1 cellular context compared by ENCODE assay signal in the genomic region with DNA sequence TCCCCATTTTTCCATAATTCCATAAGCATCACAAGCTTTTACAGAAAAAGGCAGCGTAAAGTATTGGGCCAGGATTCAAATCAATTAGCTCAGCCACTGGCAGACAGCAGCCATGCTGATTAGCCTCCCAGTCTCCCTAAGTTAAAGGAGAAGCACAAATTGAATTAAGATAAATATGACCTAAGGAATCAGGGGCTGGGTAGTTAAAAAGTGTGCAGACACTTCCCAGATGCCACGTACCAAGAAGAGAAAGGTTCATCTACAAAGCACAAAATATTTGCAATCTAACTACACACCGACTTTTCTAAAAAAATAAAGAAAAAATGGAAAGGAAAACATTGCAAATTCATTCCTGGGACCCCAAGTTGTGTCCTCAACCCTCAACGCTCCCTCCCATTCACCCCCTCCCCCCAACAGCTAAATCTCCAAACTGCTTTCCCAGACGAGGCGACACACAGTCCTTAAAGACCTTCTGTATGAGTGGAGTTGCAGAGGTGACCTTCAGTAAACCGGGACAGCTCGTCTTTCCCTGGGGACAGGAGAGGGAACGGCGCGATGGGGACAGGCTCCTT.
TF ChIP-seq lines count a peak whose summit lies in the region.

No MANE protein-coding gene starts in this region.

TF ChIP-seq in IMR-90, 13 proteins besides CTCF, POLR2A, EP300 and RAD21 (continued from another document):
- TF ChIP-seq CEBPB (IDR thresholded peaks at IDR 0.05; ENCODE audit: low read depth, low read length), result no peak
